8 cellular contexts compared by ENCODE assay signal in the genomic region with DNA sequence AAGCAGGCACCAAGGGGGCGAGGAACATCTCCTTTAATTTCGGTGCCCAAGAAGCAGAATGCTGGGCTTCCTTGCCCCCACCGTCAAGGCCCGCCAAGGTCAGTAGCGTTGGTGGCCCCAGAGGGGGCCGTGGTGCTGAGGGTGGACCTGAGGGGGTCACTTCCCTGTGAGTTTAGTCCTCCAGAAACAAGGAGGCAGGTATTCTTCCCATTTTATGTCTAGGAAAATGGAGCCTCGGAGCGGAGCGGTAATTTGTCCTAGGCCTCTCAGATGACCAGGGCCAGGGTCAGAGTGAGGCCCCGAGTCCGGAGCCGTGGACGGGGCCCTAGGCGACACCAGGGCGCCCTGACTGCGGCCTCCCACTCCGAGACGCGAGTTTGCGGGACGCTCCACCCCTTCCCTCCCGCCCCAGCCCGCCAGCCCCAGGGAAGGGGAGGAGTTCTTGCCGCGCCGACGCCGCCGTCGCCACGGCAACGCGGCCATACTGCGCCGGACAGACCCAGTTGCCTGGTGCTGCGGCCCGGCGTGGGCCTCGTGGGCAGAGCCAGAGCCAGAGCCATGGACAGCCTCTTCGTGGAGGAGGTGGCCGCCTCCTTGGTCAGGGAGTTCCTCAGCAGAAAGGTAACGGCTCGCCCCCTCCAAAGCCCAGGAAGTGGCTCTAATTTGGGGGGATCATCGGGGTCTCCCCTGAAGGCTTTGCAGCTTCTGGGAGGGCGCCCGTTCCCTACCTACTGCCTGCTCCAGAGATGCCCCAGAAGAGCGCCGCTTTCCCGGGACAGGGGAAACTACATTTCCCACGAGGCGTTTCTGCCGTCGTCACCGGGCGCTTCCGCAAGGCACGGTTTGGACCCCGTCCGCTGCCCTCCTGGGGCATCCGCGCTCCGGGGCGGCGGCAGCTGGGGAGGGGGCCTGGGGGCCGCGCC. TPM values are rescaled to one million over a fixed set of nuclear protein-coding genes. Genes with fewer than 3 reads are reported as not detected.
DNase-seq lines count a peak whose midpoint lies in the region; ATAC-seq and TF ChIP-seq lines count a peak whose summit lies in the region.

A gene (plus strand): TSS at position 482 of the 923 bp plus-strand sequence. CDS start 77 bp downstream, at position 559.

- H3K27ac ChIP-seq in caudate nucleus (ENCODE audit: low read depth, low read length): peak within 1 kb of the TSS; percentile 49
- peak within 1 kb of the TSS in 7 of 8 donors; percentile 67 to 84 (median 75) for H3K27ac ChIP-seq in spleen

- no peak for TF ChIP-seq CTCF in spleen (IDR thresholded peaks at IDR 0.05 in 8 of 11, conservative IDR thresholded peaks at IDR 0.05 in 3 of 11)

- no peaks in the 10 kb centered on the region for H3K9me3 ChIP-seq in spleen

- peak; percentile 87 for ATAC-seq in HG02852 (IDR thresholded peaks at IDR 0.05; ENCODE audit: unreplicated experiment)

- 8 to 31% (median 9%) methylated on average over 18 to 66 of the region's 66 CpGs for WGBS in spleen, 5 donors

- TF ChIP-seq POLR2A in GM15510 (IDR thresholded peaks at IDR 0.05; ENCODE audit: borderline replicate concordance, extremely low read depth, insufficient read length) (peak; percentile 33), spleen (IDR thresholded peaks at IDR 0.05) (no peak)

- DNase-seq in NCI-H2081 treated with DMSO at 0.1 percent for 48 hours (lab: John Stamatoyannopoulos, UW): peak; percentile 36
- DNase-seq in activated CD4-positive, CD25-positive, alpha-beta regulatory T cell treated with anti-CD3 and anti-CD28 coated beads, Interleukin-2, amount 50 U/mL, for 16 hours (ENCODE audit: low read depth, low spot score): peak; percentile 36
- peak in 58 of 61 donors; percentile 17 to 89 (median 64) for DNase-seq in caudate nucleus (lab: John Stamatoyannopoulos, UW)
- peak; percentile 57 for DNase-seq in inferior parietal cortex (ENCODE audit: extremely low spot score)
- peak; percentile 93 for DNase-seq in spleen
- DNase-seq in OCI-M2 (lab: John Stamatoyannopoulos, UW; ENCODE audit: unreplicated experiment): no peak

- H3K4me3 ChIP-seq in spleen: peak within 1 kb of the TSS; percentile 59 to 95 (median 78)

- H3K4me1 ChIP-seq in spleen: peaks cover 0 to 21% (median 13%) of the 10 kb centered on the region in 6 donors

- no peaks in the 10 kb centered on the region for H3K36me3 ChIP-seq in spleen

- intact Hi-C loops in spleen (cut with DNase I; ENCODE audit: low total_unique reads): no loop called here

- no peaks in the 10 kb centered on the region for H3K27me3 ChIP-seq in spleen (replicated peaks in 1 of 7)

RNA-seq across cellular contexts. Expression of the gene that starts here (rescaled TPM):
- total RNA-seq in spleen: 1 to 10 TPM; 1.8 to 7.0 (median 3.7) TPM
- polyA plus RNA-seq in spleen: 1 to 10 TPM in 1 of 3 donors, under 1 TPM in 2; 0.63 to 1.2 (median 0.83) TPM
